ENCODE assay signal across 19 cellular contexts in genomic region chr10:11789956-11790355, GRCh38. TPM values are rescaled to one million over a fixed set of nuclear protein-coding genes. Genes with fewer than 3 reads are reported as not detected.
DNase-seq lines count a peak whose midpoint lies in the region; ATAC-seq and TF ChIP-seq lines count a peak whose summit lies in the region.
"Had no signal": no experiment of that assay in that cellular context is flagged by ENCODE, and none has a peak within 500 bp of the region (broad histone marks: within the 10 kb centered on the region; RNA-seq: fewer than 3 reads in every experiment).

No MANE protein-coding gene starts in this region.

- H3K9me3 Mint-ChIP-seq in activated naive CD4-positive, alpha-beta T cell treated with anti-CD3 and anti-CD28 coated beads, Interleukin-2, amount 50 U/mL, for 24 hours, result no peaks in the 10 kb centered on the region
- no peaks in the 10 kb centered on the region for H3K9me3 Mint-ChIP-seq in stimulated activated naive B cell treated with anti-CD40 and anti-IgM and Interleukin-4, amounts not matched to agents 10 μg/mL and 1 μg/mL and 100 μg/mL, for 72 hours
- H3K9me3 Mint-ChIP-seq: CD4-positive, alpha-beta T cell; CD8-positive, alpha-beta T cell had no signal

- H3K36me3 ChIP-seq in osteoblast (ENCODE audit: insufficient read depth, low read length) (no peaks in the 10 kb centered on the region), right lobe of liver (no peaks in the 10 kb centered on the region)
- H3K36me3 ChIP-seq: BLaER1 treated with 17β-estradiol and CSF1 and Interleukin-3, amounts not matched to agents 10 nM and 100 nM had no signal

- H3K9me3 ChIP-seq in osteoblast (ENCODE audit: low read depth, low read length) (no peaks in the 10 kb centered on the region), right lobe of liver (no peaks in the 10 kb centered on the region)
- H3K9me3 ChIP-seq: A549; BLaER1 treated with 17β-estradiol and CSF1 and Interleukin-3, amounts not matched to agents 10 nM and 100 nM; Caco-2 had no signal

- no peak overlapping the region for H3K4me3 ChIP-seq in osteoblast (ENCODE audit: insufficient read depth, low read length)
- no peak overlapping the region for H3K4me3 ChIP-seq in right lobe of liver
- H3K4me3 ChIP-seq: A549; BLaER1 treated with 17β-estradiol and CSF1 and Interleukin-3, amounts not matched to agents 10 nM and 100 nM had no signal

- H3K4me1 Mint-ChIP-seq in activated naive CD4-positive, alpha-beta T cell treated with anti-CD3 and anti-CD28 coated beads, Interleukin-2, amount 50 U/mL, for 24 hours, result no peaks in the 10 kb centered on the region
- H3K4me1 Mint-ChIP-seq in stimulated activated naive B cell treated with anti-CD40 and anti-IgM and Interleukin-4, amounts not matched to agents 10 μg/mL and 1 μg/mL and 100 μg/mL, for 72 hours, result no peaks in the 10 kb centered on the region
- H3K4me1 Mint-ChIP-seq: B cell had no signal

- TF ChIP-seq POLR2A in right lobe of liver (IDR thresholded peaks at IDR 0.05), result no peak

- H3K27ac ChIP-seq in osteoblast (ENCODE audit: low read depth, low read length), result no peak overlapping the region
- no peak overlapping the region for H3K27ac ChIP-seq in right lobe of liver
- H3K27ac ChIP-seq: 22Rv1; A549; BLaER1 treated with 17β-estradiol and CSF1 and Interleukin-3, amounts not matched to agents 10 nM and 100 nM; C4-2B had no signal

- no peaks in the 10 kb centered on the region for H3K27me3 Mint-ChIP-seq in activated naive CD4-positive, alpha-beta T cell treated with anti-CD3 and anti-CD28 coated beads, Interleukin-2, amount 50 U/mL, for 24 hours
- peaks cover 7 to 8% of the 10 kb centered on the region in 2 donors for H3K27me3 Mint-ChIP-seq in stimulated activated naive B cell treated with anti-CD40 and anti-IgM and Interleukin-4, amounts not matched to agents 10 μg/mL and 1 μg/mL and 100 μg/mL, for 72 hours
- H3K27me3 Mint-ChIP-seq: CD4-positive, alpha-beta T cell had no signal

- H3K36me3 Mint-ChIP-seq in activated naive CD4-positive, alpha-beta T cell treated with anti-CD3 and anti-CD28 coated beads, Interleukin-2, amount 50 U/mL, for 24 hours, result no peaks in the 10 kb centered on the region
- H3K36me3 Mint-ChIP-seq in stimulated activated naive B cell treated with anti-CD40 and anti-IgM and Interleukin-4, amounts not matched to agents 10 μg/mL and 1 μg/mL and 100 μg/mL, for 72 hours, result no peaks in the 10 kb centered on the region
- H3K36me3 Mint-ChIP-seq: CD8-positive, alpha-beta T cell had no signal

- H2AFZ ChIP-seq in osteoblast (ENCODE audit: low read length), result no peak overlapping the region

- H3K79me2 ChIP-seq in osteoblast (ENCODE audit: insufficient read depth, low read length), result no peaks in the 10 kb centered on the region

- peaks cover 6% of the 10 kb centered on the region for H3K27me3 ChIP-seq in osteoblast (ENCODE audit: insufficient read depth, low read length)
- H3K27me3 ChIP-seq in right lobe of liver, result no peaks in the 10 kb centered on the region
- H3K27me3 ChIP-seq: BLaER1 treated with 17β-estradiol and CSF1 and Interleukin-3, amounts not matched to agents 10 nM and 100 nM had no signal

- peak overlapping the region; percentile 51 for H3K27ac Mint-ChIP-seq in activated naive CD4-positive, alpha-beta T cell treated with anti-CD3 and anti-CD28 coated beads, Interleukin-2, amount 50 U/mL, for 24 hours
- H3K27ac Mint-ChIP-seq in stimulated activated naive B cell treated with anti-CD40 and anti-IgM and Interleukin-4, amounts not matched to agents 10 μg/mL and 1 μg/mL and 100 μg/mL, for 72 hours, result peak overlapping the region; percentile 42
- H3K27ac Mint-ChIP-seq: B cell; CD4-positive, alpha-beta T cell; CD8-positive, alpha-beta T cell had no signal

- TF ChIP-seq CTCF in osteoblast (IDR thresholded peaks at IDR 0.05; ENCODE audit: extremely low read depth, low read depth, low read length), result no peak
- TF ChIP-seq CTCF in right lobe of liver (IDR thresholded peaks at IDR 0.05), result no peak

- WGBS in right lobe of liver (ENCODE audit: insufficient coverage, low coverage, low lambda C conversion rate, missing lambda C conversion rate), result 87% methylated on average over 8 of the region's 8 CpGs

- intact Hi-C loops in right lobe of liver (cut with DNase I), result loop anchor here in 1 of 2 donors (10.0 kb wide), 1 partner anchor 195 kb away; no protein-coding TSS in a partner anchor

- ATAC-seq in stimulated activated naive B cell treated with anti-CD40 and anti-IgM and Interleukin-4, amounts not matched to agents 10 μg/mL and 1 μg/mL and 100 μg/mL, for 72 hours (replicated peaks), result no peak
- ATAC-seq in right lobe of liver (no peak), HG03457 (IDR thresholded peaks at IDR 0.05; ENCODE audit: unreplicated experiment) (no peak)
- ATAC-seq: A549; CD8-positive, alpha-beta T cell had no signal

- no peak for DNase-seq in activated naive CD4-positive, alpha-beta T cell treated with Interleukin-2 at 50 U/mL for 16 hours
- DNase-seq in osteoblast (ENCODE audit: insufficient read length, low spot score, missing footprints), result no peak
- no peak for DNase-seq in stimulated activated naive B cell treated with anti-CD40 and anti-IgM and Interleukin-4, amounts not matched to agents 10 μg/mL and 1 μg/mL and 100 μg/mL, for 72 hours
- no peak for DNase-seq in right lobe of liver
- DNase-seq: AML-193; Caco-2; Calu3; CD4-positive, alpha-beta T cell; CD8-positive, alpha-beta T cell; DMS79 treated with DMSO at 0.1 percent for 48 hours; GF-D8 had no signal

- peaks cover 7% of the 10 kb centered on the region for H3K4me1 ChIP-seq in osteoblast (ENCODE audit: insufficient read depth, low read length)
- peaks cover 0 to 15% (median 4%) of the 10 kb centered on the region in 4 donors for H3K4me1 ChIP-seq in right lobe of liver
- H3K4me1 ChIP-seq: BLaER1 treated with 17β-estradiol and CSF1 and Interleukin-3, amounts not matched to agents 10 nM and 100 nM had no signal

- no peaks in the 10 kb centered on the region for H4K20me1 ChIP-seq in osteoblast (ENCODE audit: insufficient read depth, low read length)
- H4K20me1 ChIP-seq: BLaER1 treated with 17β-estradiol and CSF1 and Interleukin-3, amounts not matched to agents 10 nM and 100 nM had no signal

- peak overlapping the region; percentile 41 for H3K4me2 ChIP-seq in osteoblast (ENCODE audit: insufficient read depth, low read length)
- H3K4me2 ChIP-seq: A549; BLaER1 treated with 17β-estradiol and CSF1 and Interleukin-3, amounts not matched to agents 10 nM and 100 nM had no signal

- no peak overlapping the region for H3K4me3 Mint-ChIP-seq in activated naive CD4-positive, alpha-beta T cell treated with anti-CD3 and anti-CD28 coated beads, Interleukin-2, amount 50 U/mL, for 24 hours
- H3K4me3 Mint-ChIP-seq in stimulated activated naive B cell treated with anti-CD40 and anti-IgM and Interleukin-4, amounts not matched to agents 10 μg/mL and 1 μg/mL and 100 μg/mL, for 72 hours, result no peak overlapping the region
- H3K4me3 Mint-ChIP-seq: B cell; CD4-positive, alpha-beta T cell; CD8-positive, alpha-beta T cell had no signal

RNA-seq across cellular contexts. Expression of gene PROSER2, which starts 33.2 kb away (rescaled TPM):
- total RNA-seq in osteoblast, result 4.4 and 6.9 TPM in 2 replicates
- 10 to 100 TPM; 24.5 to 65.9 (median 26.8) TPM for total RNA-seq in right lobe of liver

RNA-seq across cellular contexts. Expression of gene ECHDC3, which starts 47.8 kb away (rescaled TPM):
- total RNA-seq in osteoblast (0.36 and 13.8 TPM in 2 replicates), right lobe of liver (100 to 1,000 TPM in 5 of 6 experiments, 10 to 100 TPM in 1; 85.0 to 304 (median 130) TPM)
- total RNA-seq: A172 had no signal
